Comparison of ENCODE assay signal across 21 cellular contexts in the genomic region with DNA sequence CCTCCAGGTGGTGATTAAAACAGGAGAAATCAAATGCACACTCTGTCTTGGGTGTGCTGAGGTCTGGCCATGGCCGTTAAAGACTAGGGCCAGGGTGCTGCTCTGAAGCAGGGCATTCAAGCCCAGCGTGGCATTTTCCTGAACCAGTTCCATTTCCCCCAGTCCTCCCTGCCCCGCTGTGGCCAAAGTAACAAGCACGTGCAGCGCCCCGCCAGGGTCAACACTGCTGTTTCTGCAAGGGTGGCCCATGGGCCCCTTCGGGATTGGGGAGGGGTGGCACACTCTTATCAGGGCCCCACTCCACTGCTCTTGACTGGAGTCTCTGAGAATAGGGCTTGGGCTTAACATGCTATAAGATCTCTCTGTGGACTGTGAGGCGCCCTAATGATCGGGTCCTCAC.
A peak's percentile ranks its signal among the peaks of the same experiment; 100 is the strongest.
DNase-seq lines count a peak whose midpoint lies in the region; ATAC-seq, FAIRE-seq and TF ChIP-seq lines count a peak whose summit lies in the region.
"Had no signal": no experiment of that assay in that cellular context is flagged by ENCODE, and none has a peak within 500 bp of the region (broad histone marks: within the 10 kb centered on the region; RNA-seq: fewer than 3 reads in every experiment).

No MANE protein-coding gene starts in this region.

- BruUV-seq in HepG2 (replicated peaks; lab: Mats Ljungman, UMichigan), result no TSS peak

- intact Hi-C loops in HepG2 (cut with micrococcal nuclease; ENCODE audit: unreplicated experiment), result no loop called here
- intact Hi-C loops in right lobe of liver (cut with DNase I), result no loop called here
- intact Hi-C loops in aorta (cut with DNase I), result no loop called here
- intact Hi-C loops in ovary (cut with DNase I), result no loop called here
- intact Hi-C loops in activated CD8-positive, alpha-beta T cell treated with anti-CD3 and anti-CD28 coated beads for 36 hours (cut with micrococcal nuclease), result no loop called here

- H3K4me2 ChIP-seq in HepG2 (ENCODE audit: low read depth, low read length), result no peak overlapping the region
- H3K4me2 ChIP-seq: A549, KMS-11 had no signal

- peaks cover 11% of the 10 kb centered on the region for H3K27me3 Mint-ChIP-seq in endothelial cell (ENCODE audit: unreplicated experiment)
- H3K27me3 Mint-ChIP-seq in neural crest cell (ENCODE audit: low read depth), result no peaks in the 10 kb centered on the region
- H3K27me3 Mint-ChIP-seq in activated CD8-positive, alpha-beta T cell treated with anti-CD3 and anti-CD28 coated beads for 36 hours, result no peaks in the 10 kb centered on the region

- H3K9me3 ChIP-seq in HepG2 (ENCODE audit: low read length) (no peaks in the 10 kb centered on the region), right lobe of liver (no peaks in the 10 kb centered on the region), aorta (ENCODE audit: control insufficient read depth, low read length) (no peaks in the 10 kb centered on the region), ovary (no peaks in the 10 kb centered on the region)
- H3K9me3 ChIP-seq: A549 had no signal

- H3K4me1 ChIP-seq in HepG2 (ENCODE audit: insufficient read depth, low read length) (peaks cover 33% of the 10 kb centered on the region), right lobe of liver (no peaks in the 10 kb centered on the region), aorta (ENCODE audit: control insufficient read depth in 1 of 2, insufficient read depth in 2 of 2, low read length in 2 of 2) (no peaks in the 10 kb centered on the region), ovary (ENCODE audit: insufficient read depth) (no peaks in the 10 kb centered on the region)
- H3K4me1 ChIP-seq: A549 had no signal

- H3K36me3 ChIP-seq in HepG2 (replicated peaks in 1 of 2; ENCODE audit: control insufficient read depth in 1 of 2, insufficient read depth in 2 of 2, low read length in 2 of 2), result peaks cover 52 to 82% of the 10 kb centered on the region in 2 experiments
- peaks cover 0 to 66% (median 24%) of the 10 kb centered on the region in 4 donors for H3K36me3 ChIP-seq in right lobe of liver
- peaks cover 0 to under 1% of the 10 kb centered on the region in 2 donors for H3K36me3 ChIP-seq in aorta (ENCODE audit: control insufficient read depth in 1 of 2, insufficient read depth in 2 of 2, low read length in 1 of 2)
- no peaks in the 10 kb centered on the region for H3K36me3 ChIP-seq in ovary

- peaks cover 53% of the 10 kb centered on the region for H3K36me3 Mint-ChIP-seq in endothelial cell (ENCODE audit: low read depth, unreplicated experiment)
- H3K36me3 Mint-ChIP-seq in neural crest cell (ENCODE audit: low read depth), result peaks cover 22% of the 10 kb centered on the region
- H3K36me3 Mint-ChIP-seq in activated CD8-positive, alpha-beta T cell treated with anti-CD3 and anti-CD28 coated beads for 36 hours (ENCODE audit: low read depth), result peaks cover 30% of the 10 kb centered on the region

- H3K4me3 Mint-ChIP-seq in endothelial cell (ENCODE audit: unreplicated experiment) (peak overlapping the region; percentile 31), neural crest cell (no peak overlapping the region)
- H3K4me3 Mint-ChIP-seq in activated CD8-positive, alpha-beta T cell treated with anti-CD3 and anti-CD28 coated beads for 36 hours, result no peak overlapping the region

- WGBS in HepG2 (ENCODE audit: low lambda C conversion rate), result over 99% methylated on average over 7 of the region's 9 CpGs
- 100% methylated on average over 2 of the region's 9 CpGs for WGBS in right lobe of liver (ENCODE audit: insufficient coverage, low coverage, low lambda C conversion rate, missing lambda C conversion rate)
- WGBS in aorta, 2 donors, result 76 to 83% methylated on average over 9 of the region's 9 CpGs
- 82 to 89% (median 83%) methylated on average over 9 of the region's 9 CpGs for WGBS in ovary, 3 donors

- POLR2A ChIA-PET in HepG2 (lab: Yijun Ruan, JAX), result no interaction called here
- POLR2A ChIA-PET in activated CD8-positive, alpha-beta T cell treated with anti-CD3 and anti-CD28 coated beads for 36 hours (lab: Charles Lee), result no interaction called here

- H3K4me1 Mint-ChIP-seq in endothelial cell (ENCODE audit: unreplicated experiment) (no peaks in the 10 kb centered on the region), neural crest cell (peaks cover 8% of the 10 kb centered on the region)
- no peaks in the 10 kb centered on the region for H3K4me1 Mint-ChIP-seq in activated CD8-positive, alpha-beta T cell treated with anti-CD3 and anti-CD28 coated beads for 36 hours (ENCODE audit: low read depth)

- ATAC-seq in HepG2 (no peak), right lobe of liver (no peak), aorta (ENCODE audit: low FRiP score) (no peak)
- ATAC-seq in activated CD8-positive, alpha-beta T cell treated with anti-CD3 and anti-CD28 coated beads for 36 hours, result no peak
- ATAC-seq: A549 had no signal

- in situ Hi-C loops in HepG2 (cut with HindIII; ENCODE audit: extremely low pct_ligation_motif_present, low pct_unique_long_range_greater_than_20kb), result no loop called here

- H3K4me3 ChIP-seq in HepG2 (replicated peaks in 1 of 3; ENCODE audit: insufficient read depth in 1 of 3, low read depth in 2 of 3, low read length in 3 of 3) (no peak overlapping the region), right lobe of liver (no peak overlapping the region), aorta (ENCODE audit: low read length in 2 of 2) (no peak overlapping the region), ovary (no peak overlapping the region)
- H3K4me3 ChIP-seq: A549 had no signal

- TF ChIP-seq CTCF in HepG2 (CRISPR knock-in tag; IDR thresholded peaks at IDR 0.05) (no peak), right lobe of liver (IDR thresholded peaks at IDR 0.05) (no peak), endothelial cell (IDR thresholded peaks at IDR 0.05; ENCODE audit: unreplicated experiment) (no peak), neural crest cell (conservative IDR thresholded peaks at IDR 0.05) (no peak), ovary (IDR thresholded peaks at IDR 0.05) (no peak)
- TF ChIP-seq CTCF in activated CD8-positive, alpha-beta T cell treated with anti-CD3 and anti-CD28 coated beads for 36 hours (IDR thresholded peaks at IDR 0.05), result no peak

- no peak overlapping the region for H3K9ac ChIP-seq in HepG2 (ENCODE audit: insufficient read depth, low read depth, low read length)
- H3K9ac ChIP-seq: KMS-11 had no signal

- TF ChIP-seq POLR2A in HepG2 (IDR thresholded peaks at IDR 0.05; ENCODE audit: insufficient read depth in 1 of 2, low read depth in 2 of 2, low read length in 2 of 2), result 0 out of 4 replicates have a peak, but pooled peaks of 1 of the 2 experiments have one; percentile 19
- no peak for TF ChIP-seq POLR2A in right lobe of liver (IDR thresholded peaks at IDR 0.05)
- TF ChIP-seq POLR2A in ovary (IDR thresholded peaks at IDR 0.05), result no peak

- CTCF ChIA-PET in HepG2 (lab: Yijun Ruan, JAX; ENCODE audit: low intra/inter-chr PET ratio, low total read pairs), result no interaction called here
- CTCF ChIA-PET in activated CD8-positive, alpha-beta T cell treated with anti-CD3 and anti-CD28 coated beads for 36 hours (lab: Charles Lee), result no interaction called here

- H3K9me3 Mint-ChIP-seq in endothelial cell (ENCODE audit: unreplicated experiment) (no peaks in the 10 kb centered on the region), neural crest cell (no peaks in the 10 kb centered on the region)
- no peaks in the 10 kb centered on the region for H3K9me3 Mint-ChIP-seq in activated CD8-positive, alpha-beta T cell treated with anti-CD3 and anti-CD28 coated beads for 36 hours

- FAIRE-seq in HepG2 (lab: Jason Lieb, UNC), result no peak
- FAIRE-seq: A549, GM12892, GM18507, H1 had no signal

- H3K27ac ChIP-seq in HepG2 (ENCODE audit: extremely low read length, insufficient read depth, low read length), result no peak overlapping the region
- H3K27ac ChIP-seq in right lobe of liver, result no peak overlapping the region
- no peak overlapping the region for H3K27ac ChIP-seq in aorta (ENCODE audit: low read depth in 1 of 2, low read length in 2 of 2)
- no peak overlapping the region for H3K27ac ChIP-seq in ovary
- H3K27ac ChIP-seq: A549, KMS-11 had no signal

- H3K79me2 ChIP-seq in HepG2 (ENCODE audit: insufficient read depth, low read length), result no peaks in the 10 kb centered on the region

- TF ChIP-seq EP300 in HepG2 (IDR thresholded peaks at IDR 0.05; ENCODE audit: low read depth in 2 of 2, low read length in 2 of 2), result no peak
- TF ChIP-seq EP300 in HepG2 (CRISPR knock-in tag; IDR thresholded peaks at IDR 0.05; ENCODE audit: borderline replicate concordance), result no peak
- TF ChIP-seq EP300 in ovary (IDR thresholded peaks at IDR 0.05), result no peak

- H3K27ac Mint-ChIP-seq in endothelial cell (ENCODE audit: unreplicated experiment), result no peak overlapping the region
- H3K27ac Mint-ChIP-seq in neural crest cell (ENCODE audit: unreplicated experiment), result peak overlapping the region; percentile 4
- H3K27ac Mint-ChIP-seq in activated CD8-positive, alpha-beta T cell treated with anti-CD3 and anti-CD28 coated beads for 36 hours, result no peak overlapping the region

- DNase-seq in HepG2 (ENCODE audit: low spot score) (no peak), right lobe of liver (no peak), endothelial cell (ENCODE audit: low spot score) (no peak), neural crest cell (ENCODE audit: low read depth, low spot score) (no peak), aorta (peak; percentile 44 to 66), ovary (no peak), NCI-H2227 treated with DMSO at 0.1 percent for 48 hours (lab: John Stamatoyannopoulos, UW) (no peak)
- no peak for DNase-seq in activated CD8-positive, alpha-beta T cell treated with anti-CD3 and anti-CD28 coated beads for 36 hours
- DNase-seq: C1 segment of cervical spinal cord, DMS79, MV-4-11, NCI-H1694 treated with DMSO at 0.1 percent for 48 hours, NCI-H510A treated with DMSO at 0.1 percent for 48 hours, NCI-H774, OCI-M1, SHP77 had no signal

- no peaks in the 10 kb centered on the region for H4K20me1 ChIP-seq in HepG2 (ENCODE audit: insufficient read depth, low read length)

- no peak for TF ChIP-seq RAD21 in HepG2 (CRISPR knock-in tag; IDR thresholded peaks at IDR 0.05)

- H3K27me3 ChIP-seq in HepG2 (ENCODE audit: control insufficient read depth in 1 of 2, insufficient read depth in 2 of 2, low read length in 2 of 2) (no peaks in the 10 kb centered on the region), right lobe of liver (no peaks in the 10 kb centered on the region), aorta (ENCODE audit: control insufficient read depth in 1 of 2, insufficient read depth in 2 of 2, low read length in 1 of 2) (no peaks in the 10 kb centered on the region), ovary (no peaks in the 10 kb centered on the region)

- no peak overlapping the region for H2AFZ ChIP-seq in HepG2 (ENCODE audit: low read length)

TF ChIP-seq in HepG2, 621 proteins besides CTCF, POLR2A, EP300 and RAD21 (continues in another document):
- TF ChIP-seq ZNF564 (CRISPR knock-in tag; IDR thresholded peaks at IDR 0.05) (no peak), SSRP1 (CRISPR knock-in tag; IDR thresholded peaks at IDR 0.05) (no peak), ZNF264 (CRISPR knock-in tag; IDR thresholded peaks at IDR 0.05) (no peak)

Comparison
In these comparisons a context has a peak if more than half of its experiments do, and no peak if none do; other contexts are left out.
1. DNase-seq: peak in aorta (2 of 2); none in HepG2 (single experiment), right lobe of liver (0 of 3), endothelial cell (single experiment), neural crest cell (single experiment), ovary (0 of 5), activated CD8-positive, alpha-beta T cell treated with anti-CD3 and anti-CD28 coated beads for 36 hours (single experiment) and NCI-H2227 treated with DMSO at 0.1 percent for 48 hours (single experiment).